ENCODE assay signal across 8 cellular contexts in the genomic region with DNA sequence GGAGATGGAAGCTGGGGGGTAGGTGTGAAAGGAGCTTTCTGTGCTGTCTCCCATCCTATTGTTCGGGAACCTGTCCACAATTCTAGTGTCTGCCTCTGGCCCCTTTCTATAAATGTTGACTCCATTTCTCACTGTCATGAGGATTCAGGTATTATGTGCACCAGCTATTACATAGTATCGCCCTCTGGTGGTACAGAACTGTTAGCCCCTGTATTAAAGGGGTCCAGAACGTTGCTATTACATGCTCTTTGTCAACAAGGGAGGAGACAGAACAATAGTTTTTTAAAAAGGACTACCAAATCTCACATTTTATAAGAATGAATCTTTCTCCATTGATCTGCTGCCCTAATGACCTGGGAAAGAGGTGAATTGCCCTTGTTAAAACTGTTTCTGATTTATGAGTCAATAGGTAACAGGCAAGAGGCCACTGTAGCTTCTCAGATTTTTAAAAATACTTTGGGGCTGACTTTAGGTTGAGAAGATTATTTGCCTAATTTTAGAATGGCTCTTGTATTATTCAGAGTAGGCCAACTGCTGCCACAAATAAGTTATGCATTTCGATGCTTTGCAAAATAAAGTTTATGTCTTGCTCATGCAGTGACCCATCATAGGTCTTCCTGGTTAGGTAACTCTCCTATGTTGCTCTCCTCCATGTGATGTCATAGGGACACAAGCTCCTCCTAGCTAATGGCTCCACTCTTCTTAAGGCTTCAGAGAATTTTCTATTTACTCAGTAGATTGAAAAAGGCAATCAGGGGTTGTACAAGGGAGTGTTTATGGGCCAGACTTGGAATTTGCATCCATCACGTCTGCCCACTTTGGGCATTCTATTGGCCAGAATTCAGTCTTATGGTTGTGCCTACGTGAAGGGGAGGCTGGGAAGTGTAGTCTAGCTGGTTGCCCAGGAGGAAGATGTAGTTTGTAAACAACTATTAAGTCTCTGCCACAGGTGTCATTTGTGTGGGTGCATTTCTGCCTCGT. TPM values are rescaled to one million over a fixed set of nuclear protein-coding genes. Genes with fewer than 3 reads are reported as not detected.
DNase-seq lines count a peak whose midpoint lies in the region; ATAC-seq, FAIRE-seq and TF ChIP-seq lines count a peak whose summit lies in the region.

No MANE protein-coding gene starts in this region.

- FAIRE-seq in K562 (lab: Jason Lieb, UNC) = peak; percentile 81

- no peaks in the 10 kb centered on the region for H3K9me1 ChIP-seq in K562 (ENCODE audit: control insufficient read depth, insufficient read depth, low read length)

- peak; percentile 63 to 84 for TF ChIP-seq RAD21 in K562 (CRISPR knock-in tag; conservative IDR thresholded peaks at IDR 0.05 in 1 of 2, IDR thresholded peaks at IDR 0.05 in 1 of 2)

- H3K9ac ChIP-seq in K562 (ENCODE audit: insufficient read depth in 1 of 2, low read depth in 2 of 2, low read length in 2 of 2) = no peak overlapping the region

- H3K27ac ChIP-seq in K562 (ENCODE audit: extremely low read depth, low read depth, low read length) (no peak overlapping the region), caudate nucleus (ENCODE audit: low read depth, low read length) (no peak overlapping the region)

- BruUV-seq in K562 (replicated peaks; lab: Mats Ljungman, UMichigan) = no TSS peak

- TF ChIP-seq CTCF in K562 (IDR thresholded peaks at IDR 0.05 in 2 of 3, conservative IDR thresholded peaks at IDR 0.05 in 1 of 3; ENCODE audit: insufficient read depth in 2 of 3, low read depth in 1 of 3, low read length in 3 of 3) = peak; percentile 62 to 86 (median 81)

- intact Hi-C loops in K562 (cut with micrococcal nuclease) = loop anchor here (5.0 to 10.0 kb wide), 3 partner anchors 44 to 222 kb away; no protein-coding TSS in a partner anchor

- H3K79me2 ChIP-seq in K562 (ENCODE audit: control insufficient read depth, insufficient read depth, low read length) = no peaks in the 10 kb centered on the region

- peaks cover 11% of the 10 kb centered on the region for H3K9me3 ChIP-seq in K562 (replicated peaks; ENCODE audit: control insufficient read depth, insufficient read depth, low read depth, low read length)

- in situ Hi-C loops in K562 (cut with MboI) = no loop called here

- H3K4me1 ChIP-seq in K562 (replicated peaks in 1 of 2; ENCODE audit: control insufficient read depth in 2 of 2, insufficient read depth in 2 of 2, low read length in 2 of 2) = peaks cover 0 to 11% of the 10 kb centered on the region in 2 experiments; a peak in 3 of 5 replicates

- POLR2A ChIA-PET in K562 (lab: Yijun Ruan, JAX) = interaction anchor here (0.6 to 1.7 kb wide), 6 partner anchors 8 to 1424 kb away, joined by 3 to 9 read pairs (median 3); no protein-coding TSS in a partner anchor

- ATAC-seq in GM19043 (IDR thresholded peaks at IDR 0.05; ENCODE audit: low read depth, unreplicated experiment) (peak; percentile 90), HG03280 (IDR thresholded peaks at IDR 0.05; ENCODE audit: unreplicated experiment) (peak; percentile 69), K562 (peak; percentile 99), left lobe of liver (peak; percentile 84)

- no peaks in the 10 kb centered on the region for H3K27me3 ChIP-seq in K562 (ENCODE audit: control insufficient read depth in 2 of 2, insufficient read depth in 2 of 2, low read length in 2 of 2)

- CTCF ChIA-PET in K562 (lab: Yijun Ruan, JAX; ENCODE audit: low intra/inter-chr PET ratio) = no interaction called here

- TF ChIP-seq EP300 in K562 (IDR thresholded peaks at IDR 0.05; ENCODE audit: low read length) = no peak

- TF ChIP-seq POLR2A in K562 (conservative IDR thresholded peaks at IDR 0.05) = no peak

- DNase-seq in DMS53 (lab: John Stamatoyannopoulos, UW) (peak; percentile 82), NCI-H748 treated with DMSO at 0.1 percent for 48 hours (lab: John Stamatoyannopoulos, UW) (peak; percentile 60), K562 (ENCODE audit: extremely low read depth in 1 of 4, low spot score in 3 of 4) (peak; percentile 59 to 73 (median 66)), left lobe of liver (ENCODE audit: low spot score) (no peak), caudate nucleus (lab: John Stamatoyannopoulos, UW) (no peak)
- DNase-seq in stimulated activated CD4-positive, alpha-beta T cell treated with anti-CD3 and anti-CD28 coated beads, Interleukin-1b, Interleukin-23, amount 100 ng/mL, for 48 hours = no peak

- H3K4me3 ChIP-seq in K562 = no peak overlapping the region

- H3K36me3 ChIP-seq in K562 (ENCODE audit: control insufficient read depth, insufficient read depth, low read length) = no peaks in the 10 kb centered on the region

- H3K4me2 ChIP-seq in K562 (ENCODE audit: insufficient read depth, low read length) = no peak overlapping the region

- H4K20me1 ChIP-seq in K562 (replicated peaks; ENCODE audit: control insufficient read depth, insufficient read depth, low read length) = no peaks in the 10 kb centered on the region

- 9% methylated on average over 7 of the region's 7 CpGs for WGBS in K562 (ENCODE audit: insufficient coverage, low coverage, missing lambda C conversion rate)

- peak overlapping the region; percentile 5; the same call in 1 of the 2 replicates for H2AFZ ChIP-seq in K562 (ENCODE audit: low read depth, low read length)

TF ChIP-seq in K562, 482 proteins besides CTCF, POLR2A, EP300 and RAD21 (continues in another document):
- peak in 1 of 2 experiments; percentile 45; a peak in 1 of 4 replicates for TF ChIP-seq TEAD1 (CRISPR knock-in tag; IDR thresholded peaks at IDR 0.05)

RNA-seq across cellular contexts. Expression of a gene that starts 20.8 kb away (rescaled TPM):
- not detected in 2 replicates for total RNA-seq in K562 (2011; cell fraction: chromatin; rRNA removed; ENCODE audit: low replicate concordance)
- not detected in 2 replicates for total RNA-seq in K562 (2011; cell fraction: nucleolus; rRNA removed)
- not detected in 2 replicates for total RNA-seq in K562 (2011; cell fraction: nucleoplasm; rRNA removed)
- total RNA-seq in K562 (2014; rRNA removed) (not detected in 2 replicates), K562 (2014; rRNA removed; fragmentation: Illumina TruSeq; extraction: Trizol) (not detected in 2 replicates), K562 (2015; rRNA removed; fragmentation: Illumina TruSeq; extraction: Trizol) (not detected in 2 replicates), K562 (2021) (not detected in 2 replicates), left lobe of liver (not detected)
- polyA plus RNA-seq in K562 (2011; rRNA removed) (not detected in 2 replicates), K562 (2014; fragmentation: Illumina TruSeq; extraction: Trizol) (not detected in 2 replicates), K562 (2014; fragmentation: Nextera tagmentation; extraction: Ambion mirVana) (not detected), K562 (2014; rRNA removed) (not detected in 2 replicates)
- not detected in 2 replicates for polyA plus RNA-seq in K562 (2011; cell fraction: cytosol; rRNA removed)
- not detected in 2 replicates for polyA plus RNA-seq in K562 (2011; cell fraction: nucleus; rRNA removed)
- not detected in 2 replicates for polyA plus RNA-seq in K562 (2012)
- not detected in 2 replicates for polyA minus RNA-seq in K562 (2011; rRNA and poly(A)+ RNA removed)
- polyA minus RNA-seq in K562 (2011; cell fraction: cytosol; rRNA and poly(A)+ RNA removed) = not detected in 2 replicates
- polyA minus RNA-seq in K562 (2011; cell fraction: nucleus; rRNA and poly(A)+ RNA removed) = not detected in 2 replicates

RNA-seq across cellular contexts. Expression of a gene that starts 25.8 kb away (rescaled TPM):
- not detected in 2 replicates for total RNA-seq in K562 (2011; cell fraction: chromatin; rRNA removed; ENCODE audit: low replicate concordance)
- not detected in 2 replicates for total RNA-seq in K562 (2011; cell fraction: nucleolus; rRNA removed)
- not detected in 2 replicates for total RNA-seq in K562 (2011; cell fraction: nucleoplasm; rRNA removed)
- total RNA-seq in K562 (2014; rRNA removed) (not detected in 2 replicates), K562 (2014; rRNA removed; fragmentation: Illumina TruSeq; extraction: Trizol) (not detected in 2 replicates), K562 (2015; rRNA removed; fragmentation: Illumina TruSeq; extraction: Trizol) (not detected in 2 replicates), K562 (2021) (not detected in 2 replicates), left lobe of liver (not detected)
- polyA plus RNA-seq in K562 (2011; rRNA removed) (not detected in 2 replicates), K562 (2014; fragmentation: Illumina TruSeq; extraction: Trizol) (not detected in 2 replicates), K562 (2014; fragmentation: Nextera tagmentation; extraction: Ambion mirVana) (not detected), K562 (2014; rRNA removed) (not detected in 2 replicates)
- polyA plus RNA-seq in K562 (2011; cell fraction: cytosol; rRNA removed) = 0.01 TPM in 1 of 2 replicates, not detected in the other
- not detected in 2 replicates for polyA plus RNA-seq in K562 (2011; cell fraction: nucleus; rRNA removed)
- polyA plus RNA-seq in K562 (2012) = not detected in 2 replicates
- not detected in 2 replicates for polyA minus RNA-seq in K562 (2011; rRNA and poly(A)+ RNA removed)
- not detected in 2 replicates for polyA minus RNA-seq in K562 (2011; cell fraction: cytosol; rRNA and poly(A)+ RNA removed)
- polyA minus RNA-seq in K562 (2011; cell fraction: nucleus; rRNA and poly(A)+ RNA removed) = not detected in 2 replicates

RNA-seq across cellular contexts. Expression of a gene that starts 27.4 kb away (rescaled TPM):
- total RNA-seq in K562 (2011; cell fraction: chromatin; rRNA removed; ENCODE audit: low replicate concordance) = 156 and 209 TPM in 2 replicates
- total RNA-seq in K562 (2011; cell fraction: nucleolus; rRNA removed) = 99.9 and 110 TPM in 2 replicates
- 185 and 322 TPM in 2 replicates for total RNA-seq in K562 (2011; cell fraction: nucleoplasm; rRNA removed)
- total RNA-seq in K562 (2014; rRNA removed) (289 and 378 TPM in 2 replicates), K562 (2014; rRNA removed; fragmentation: Illumina TruSeq; extraction: Trizol) (193 and 194 TPM in 2 replicates), K562 (2015; rRNA removed; fragmentation: Illumina TruSeq; extraction: Trizol) (232 and 234 TPM in 2 replicates), K562 (2021) (211 and 235 TPM in 2 replicates), left lobe of liver (42.9 TPM)
- polyA plus RNA-seq in K562 (2011; rRNA removed) (134 and 150 TPM in 2 replicates), K562 (2014; fragmentation: Illumina TruSeq; extraction: Trizol) (244 and 259 TPM in 2 replicates), K562 (2014; fragmentation: Nextera tagmentation; extraction: Ambion mirVana) (10 to 100 TPM; 44.9 to 52.0 TPM), K562 (2014; rRNA removed) (184 and 205 TPM in 2 replicates)
- polyA plus RNA-seq in K562 (2011; cell fraction: cytosol; rRNA removed) = 96.8 and 139 TPM in 2 replicates
- 246 and 303 TPM in 2 replicates for polyA plus RNA-seq in K562 (2011; cell fraction: nucleus; rRNA removed)
- 208 and 210 TPM in 2 replicates for polyA plus RNA-seq in K562 (2012)
- polyA minus RNA-seq in K562 (2011; rRNA and poly(A)+ RNA removed) = 117 and 121 TPM in 2 replicates
- 72.7 and 77.6 TPM in 2 replicates for polyA minus RNA-seq in K562 (2011; cell fraction: cytosol; rRNA and poly(A)+ RNA removed)
- 133 and 180 TPM in 2 replicates for polyA minus RNA-seq in K562 (2011; cell fraction: nucleus; rRNA and poly(A)+ RNA removed)

Comparison
In these comparisons a context has a peak if more than half of its experiments do, and no peak if none do; other contexts are left out.
1. DNase-seq: peak in DMS53 (single experiment), NCI-H748 treated with DMSO at 0.1 percent for 48 hours (single experiment) and K562 (4 of 4); none in left lobe of liver (single experiment), caudate nucleus (0 of 61) and stimulated activated CD4-positive, alpha-beta T cell treated with anti-CD3 and anti-CD28 coated beads, Interleukin-1b, Interleukin-23, amount 100 ng/mL, for 48 hours (single experiment).
2. Peak in every context shown above with its lines, with median percentiles within 50 percentile points of each other: ATAC-seq.